7 cellular contexts compared by ENCODE assay signal in the genomic region with DNA sequence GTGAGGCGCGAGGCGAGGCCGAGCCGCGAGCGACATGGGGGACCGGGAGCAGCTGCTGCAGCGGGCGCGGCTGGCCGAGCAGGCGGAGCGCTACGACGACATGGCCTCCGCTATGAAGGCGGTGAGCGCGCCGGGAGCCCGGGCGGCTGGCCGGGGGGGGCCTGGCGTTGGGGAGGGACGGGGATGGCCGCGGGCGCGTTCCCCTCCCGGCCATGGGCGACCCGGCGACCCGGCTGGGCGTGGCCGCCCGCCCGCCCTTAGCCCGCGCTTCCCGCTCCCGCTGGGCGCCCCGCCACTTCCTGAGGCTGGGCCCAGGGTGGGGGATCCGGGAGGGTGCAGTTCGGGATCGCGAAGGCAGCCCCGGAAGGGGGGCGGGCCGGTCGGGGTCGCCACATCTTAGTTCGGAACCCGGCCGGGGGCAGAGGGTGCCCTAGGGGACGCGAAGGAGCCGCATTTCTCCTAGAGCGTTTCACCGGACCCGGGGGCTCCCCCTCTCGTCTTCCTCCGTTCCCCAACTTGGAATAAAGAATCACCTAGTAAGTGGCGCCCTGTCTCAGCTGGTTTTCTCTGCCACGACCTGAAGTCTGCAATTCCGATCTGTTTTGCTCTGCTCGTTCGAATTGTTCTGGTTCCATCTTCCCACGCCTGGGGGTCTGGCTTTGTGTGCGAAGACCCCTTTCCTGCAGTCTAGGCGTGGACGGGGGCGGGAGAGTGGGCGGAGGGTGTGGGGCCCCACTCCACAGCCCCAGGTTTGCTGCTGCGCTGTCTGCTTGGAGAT. TPM values are rescaled to one million over a fixed set of nuclear protein-coding genes. Genes with fewer than 3 reads are reported as not detected.
DNase-seq lines count a peak whose midpoint lies in the region; ATAC-seq and TF ChIP-seq lines count a peak whose summit lies in the region.

No MANE protein-coding gene starts in this region.

- H4K20me1 ChIP-seq in OCI-LY3 (ENCODE audit: insufficient read depth, low read length), result peaks cover 31% of the 10 kb centered on the region

- WGBS in adipose tissue, 3 donors, result 0 to 1% (median 0%) methylated on average over 39 to 77 of the region's 77 CpGs
- WGBS in iPS DF 6.9 (ENCODE audit: insufficient coverage, insufficient read length), result no CpG with 5 or more reads among the region's 77 CpGs

- H3K27me3 ChIP-seq in OCI-LY3 (ENCODE audit: low read depth, low read length) (no peaks in the 10 kb centered on the region), iPS DF 6.9 (ENCODE audit: control insufficient read depth, insufficient read depth, low read length) (no peaks in the 10 kb centered on the region), skeletal muscle satellite cell (ENCODE audit: control insufficient read depth, insufficient read depth, low read length) (no peaks in the 10 kb centered on the region)

- no peak for TF ChIP-seq CTCF in OCI-LY3 (IDR thresholded peaks at IDR 0.05; ENCODE audit: low read depth, low read length)

- no peak overlapping the region for H2AFZ ChIP-seq in OCI-LY3 (ENCODE audit: low read depth, low read length)

- H3K9me3 ChIP-seq in OCI-LY3 (ENCODE audit: insufficient read depth, low read length) (no peaks in the 10 kb centered on the region), iPS DF 6.9 (ENCODE audit: control insufficient read depth, insufficient read depth, low read length) (no peaks in the 10 kb centered on the region), skeletal muscle satellite cell (replicated peaks; ENCODE audit: low read length) (no peaks in the 10 kb centered on the region)

- H3K79me2 ChIP-seq in OCI-LY3 (ENCODE audit: low read length), result peaks cover 55% of the 10 kb centered on the region

- ATAC-seq in GM18517 (IDR thresholded peaks at IDR 0.05; ENCODE audit: unreplicated experiment), result peak; percentile 19
- peak; percentile 22 for ATAC-seq in HG02610 (IDR thresholded peaks at IDR 0.05; ENCODE audit: unreplicated experiment)

- H3K36me3 ChIP-seq in OCI-LY3 (replicated peaks; ENCODE audit: low read depth, low read length) (peaks cover 26% of the 10 kb centered on the region), iPS DF 6.9 (ENCODE audit: control insufficient read depth, insufficient read depth, low read length) (no peaks in the 10 kb centered on the region; the same call in 1 of the 2 replicates), skeletal muscle satellite cell (ENCODE audit: insufficient read depth, low read length) (peaks cover 22% of the 10 kb centered on the region)

- H3K4me1 ChIP-seq in OCI-LY3 (ENCODE audit: low read length) (peaks cover 26% of the 10 kb centered on the region), iPS DF 6.9 (ENCODE audit: control insufficient read depth, insufficient read depth, low read length) (peaks cover 2% of the 10 kb centered on the region; the same call in 1 of the 2 replicates), skeletal muscle satellite cell (ENCODE audit: control insufficient read depth, insufficient read depth, low read length) (peaks cover 26% of the 10 kb centered on the region)

- peak overlapping the region; percentile 98 for H3K9ac ChIP-seq in OCI-LY3 (ENCODE audit: low read length)
- H3K9ac ChIP-seq in skeletal muscle satellite cell (ENCODE audit: low read depth, low read length), result peak overlapping the region; percentile 93

- DNase-seq in iPS DF 6.9 (ENCODE audit: low read depth, low spot score) (no peak), middle frontal gyrus (ENCODE audit: extremely low spot score, low spot score) (no peak)

- H3K4me2 ChIP-seq in OCI-LY3 (ENCODE audit: low read length) (peak overlapping the region; percentile 86), skeletal muscle satellite cell (ENCODE audit: low read length) (peak overlapping the region; percentile 93)

- H3K4me3 ChIP-seq in OCI-LY3 (ENCODE audit: low read length) (peak overlapping the region; percentile 94), iPS DF 6.9 (ENCODE audit: low read length) (peak overlapping the region; percentile 94), skeletal muscle satellite cell (ENCODE audit: low read length) (peak overlapping the region; percentile 97)

- H3K27ac ChIP-seq in OCI-LY3 (ENCODE audit: low read length) (peak overlapping the region; percentile 77), adipose tissue (ENCODE audit: low read depth, low read length) (peak overlapping the region; percentile 97), iPS DF 6.9 (ENCODE audit: low read length) (no peak overlapping the region)

RNA-seq across cellular contexts. Expression of gene YWHAH, which starts 0.6 kb away (rescaled TPM):
- 10 to 100 TPM; 43.8 to 85.4 (median 84.1) TPM for polyA plus RNA-seq in adipose tissue
- total RNA-seq in skeletal muscle satellite cell (2012; rRNA removed), result 81.9 and 90.4 TPM in 2 replicates
